15 cellular contexts compared by ENCODE assay signal in the genomic region with DNA sequence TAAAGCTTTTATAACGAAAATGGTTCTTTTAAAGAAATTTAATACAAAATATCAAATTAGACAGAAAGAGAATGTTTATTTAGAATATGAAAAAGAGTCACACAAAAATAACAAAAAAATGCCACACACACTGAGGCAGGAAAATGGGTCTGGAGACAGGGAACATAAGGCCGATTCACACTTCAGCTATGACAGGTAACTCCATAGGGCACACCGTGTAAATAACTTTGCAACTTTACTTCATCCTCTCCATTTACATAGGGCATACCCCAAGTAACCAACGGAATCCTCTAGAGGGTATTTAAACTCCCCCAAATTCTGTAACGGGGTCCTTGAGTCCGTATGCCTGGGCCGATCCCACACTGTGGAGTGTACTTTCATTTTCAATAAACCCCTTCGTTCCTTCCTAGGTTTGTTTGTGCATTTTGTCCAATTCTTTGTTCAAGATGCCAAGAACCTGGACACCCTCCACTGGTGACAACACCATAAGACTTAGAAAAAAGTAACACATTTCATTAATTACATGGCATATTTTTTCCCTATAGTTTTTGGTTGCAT. TPM values are rescaled to one million over a fixed set of nuclear protein-coding genes. Genes with fewer than 3 reads are reported as not detected.
A peak's percentile ranks its signal among the peaks of the same experiment; 100 is the strongest.
DNase-seq lines count a peak whose midpoint lies in the region; ATAC-seq, FAIRE-seq and TF ChIP-seq lines count a peak whose summit lies in the region.
"Had no signal": no experiment of that assay in that cellular context is flagged by ENCODE, and none has a peak within 500 bp of the region (broad histone marks: within the 10 kb centered on the region; RNA-seq: fewer than 3 reads in every experiment).

No MANE protein-coding gene starts in this region.

- no peaks in the 10 kb centered on the region for H3K9me3 Mint-ChIP-seq in activated CD4-positive, alpha-beta memory T cell treated with anti-CD3 and anti-CD28 coated beads, Interleukin-2, amount 10 ng/mL, durations not matched to agents 7 days and 5 days
- H3K9me3 Mint-ChIP-seq: CD4-positive, alpha-beta T cell; GM23338 had no signal

- H3K9me2 ChIP-seq in PC-9 (ENCODE audit: insufficient read depth): no peaks in the 10 kb centered on the region

- H3F3A ChIP-seq in PC-9 (ENCODE audit: insufficient read depth, low read depth): no peaks in the 10 kb centered on the region

- 60% methylated on average over 8 of the region's 8 CpGs for WGBS in A549 (ENCODE audit: missing lambda C conversion rate)

- CTCF ChIA-PET in A549 (lab: Yijun Ruan, JAX): no interaction called here
- CTCF ChIA-PET in PC-9 (lab: Charles Lee): no interaction called here
- CTCF ChIA-PET in activated CD4-positive, alpha-beta memory T cell treated with anti-CD3 and anti-CD28 coated beads, Interleukin-2, amount 10 ng/mL, durations not matched to agents 7 days and 5 days (lab: Charles Lee): no interaction called here

- H3K4me1 Mint-ChIP-seq in activated CD4-positive, alpha-beta memory T cell treated with anti-CD3 and anti-CD28 coated beads, Interleukin-2, amount 10 ng/mL, durations not matched to agents 7 days and 5 days: no peaks in the 10 kb centered on the region
- H3K4me1 Mint-ChIP-seq: B cell, GM23338 had no signal

- no peaks in the 10 kb centered on the region for H3K9me3 ChIP-seq in A549
- no peaks in the 10 kb centered on the region for H3K9me3 ChIP-seq in PC-9 (ENCODE audit: insufficient read depth, low read depth)
- H3K9me3 ChIP-seq in osteoblast (ENCODE audit: low read depth, low read length): no peaks in the 10 kb centered on the region

- no peaks in the 10 kb centered on the region for H3K27me3 Mint-ChIP-seq in activated CD4-positive, alpha-beta memory T cell treated with anti-CD3 and anti-CD28 coated beads, Interleukin-2, amount 10 ng/mL, durations not matched to agents 7 days and 5 days
- H3K27me3 Mint-ChIP-seq: B cell; CD4-positive, alpha-beta T cell had no signal

- TF ChIP-seq EP300 in A549 (IDR thresholded peaks at IDR 0.05): no peak

- H3K4me3 Mint-ChIP-seq in activated CD4-positive, alpha-beta memory T cell treated with anti-CD3 and anti-CD28 coated beads, Interleukin-2, amount 10 ng/mL, durations not matched to agents 7 days and 5 days: no peak overlapping the region
- H3K4me3 Mint-ChIP-seq: B cell; CD4-positive, alpha-beta T cell; GM23338 had no signal

- peak in 1 of 2 experiments; percentile 62; a peak in 3 of 6 replicates for ATAC-seq in A549
- no peak for ATAC-seq in HG03039 (IDR thresholded peaks at IDR 0.05; ENCODE audit: unreplicated experiment)
- ATAC-seq: GM23338 had no signal

- no peak for TF ChIP-seq POLR2A in A549 (IDR thresholded peaks at IDR 0.05; ENCODE audit: low read length)

- peak overlapping the region; percentile 68 for H3K4me2 ChIP-seq in A549
- peak overlapping the region; percentile 44; the same call in 1 of the 2 replicates for H3K4me2 ChIP-seq in PC-9
- H3K4me2 ChIP-seq in osteoblast (ENCODE audit: insufficient read depth, low read length): peak overlapping the region; percentile 59
- H3K4me2 ChIP-seq: GM23338 had no signal

- POLR2A ChIA-PET in A549 (lab: Yijun Ruan, JAX): no interaction called here
- POLR2A ChIA-PET in PC-9 (lab: Charles Lee; ENCODE audit: unreplicated experiment): no interaction called here
- POLR2A ChIA-PET in activated CD4-positive, alpha-beta memory T cell treated with anti-CD3 and anti-CD28 coated beads, Interleukin-2, amount 10 ng/mL, durations not matched to agents 7 days and 5 days (lab: Charles Lee): no interaction called here

- BruUV-seq in PC-9 (replicated peaks; lab: Mats Ljungman, UMichigan): no TSS peak

- peak overlapping the region; percentile 74 to 80 for H3K27ac ChIP-seq in A549
- H3K27ac ChIP-seq in PC-9: no peak overlapping the region
- H3K27ac ChIP-seq in osteoblast (ENCODE audit: low read depth, low read length): no peak overlapping the region

- no peak overlapping the region; the same call in 1 of the 2 replicates for H2AFZ ChIP-seq in PC-9
- no peak overlapping the region for H2AFZ ChIP-seq in osteoblast (ENCODE audit: low read length)
- H2AFZ ChIP-seq: GM23338 had no signal

- H3K4me1 ChIP-seq in A549: peaks cover 9% of the 10 kb centered on the region; the same call in 2 of the 3 replicates
- H3K4me1 ChIP-seq in PC-9 (replicated peaks; ENCODE audit: insufficient read depth): no peaks in the 10 kb centered on the region
- no peaks in the 10 kb centered on the region for H3K4me1 ChIP-seq in osteoblast (ENCODE audit: insufficient read depth, low read length)

- intact Hi-C loops in PC-9 (cut with micrococcal nuclease; ENCODE audit: unreplicated experiment): no loop called here

- H3K79me2 ChIP-seq in PC-9 (ENCODE audit: low read depth) (no peaks in the 10 kb centered on the region), osteoblast (ENCODE audit: insufficient read depth, low read length) (no peaks in the 10 kb centered on the region)

- TF ChIP-seq CTCF in A549 (IDR thresholded peaks at IDR 0.05) (no peak), LNCaP clone FGC (IDR thresholded peaks at IDR 0.05; ENCODE audit: control insufficient read depth, extremely low read depth, insufficient read depth) (no peak), PC-9 (conservative IDR thresholded peaks at IDR 0.05) (no peak), osteoblast (IDR thresholded peaks at IDR 0.05; ENCODE audit: extremely low read depth, low read depth, low read length) (no peak)

- H4K20me1 ChIP-seq in PC-9 (ENCODE audit: insufficient read depth): no peaks in the 10 kb centered on the region
- no peaks in the 10 kb centered on the region for H4K20me1 ChIP-seq in osteoblast (ENCODE audit: insufficient read depth, low read length)

- FAIRE-seq in A549 (lab: Jason Lieb, UNC): no peak

- H3K36me3 ChIP-seq in PC-9 (ENCODE audit: low read depth) (no peaks in the 10 kb centered on the region), osteoblast (ENCODE audit: insufficient read depth, low read length) (no peaks in the 10 kb centered on the region)

- H3K27me3 ChIP-seq in PC-9 (ENCODE audit: insufficient read depth, low read depth) (no peaks in the 10 kb centered on the region), osteoblast (ENCODE audit: insufficient read depth, low read length) (no peaks in the 10 kb centered on the region)

- no peak overlapping the region for H3K27ac Mint-ChIP-seq in activated CD4-positive, alpha-beta memory T cell treated with anti-CD3 and anti-CD28 coated beads, Interleukin-2, amount 10 ng/mL, durations not matched to agents 7 days and 5 days
- H3K27ac Mint-ChIP-seq: B cell; CD4-positive, alpha-beta T cell; GM23338 had no signal

- no peak for DNase-seq in A549 (ENCODE audit: low read depth in 1 of 2, low spot score in 1 of 2)
- no peak for DNase-seq in LNCaP clone FGC (ENCODE audit: low read depth)
- no peak for DNase-seq in PC-9
- no peak for DNase-seq in osteoblast (ENCODE audit: insufficient read length, low spot score, missing footprints)
- DNase-seq in activated CD4-positive, alpha-beta memory T cell treated with anti-CD3 and anti-CD28 coated beads, Interleukin-2, amount 10 ng/mL, durations not matched to agents 7 days and 5 days: no peak
- no peak for DNase-seq in activated CD4-positive, alpha-beta T cell treated with anti-CD3 and anti-CD28 coated beads, Interleukin-2, amount 50 U/mL, for 48 hours
- DNase-seq: C1 segment of cervical spinal cord; Calu3; CD4-positive, alpha-beta T cell; DMS 273 treated with DMSO at 0.1 percent for 48 hours; H7 had no signal

- peak overlapping the region; percentile 29; the same call in 2 of the 3 replicates for H3K4me3 ChIP-seq in A549
- 0 out of 2 replicates have a peak overlapping the region, but pooled peaks have one; percentile 9 for H3K4me3 ChIP-seq in LNCaP clone FGC (ENCODE audit: low read depth, low read length)
- H3K4me3 ChIP-seq in PC-9: no peak overlapping the region
- H3K4me3 ChIP-seq in osteoblast (ENCODE audit: insufficient read depth, low read length): peak overlapping the region; percentile 6
- H3K4me3 ChIP-seq: GM23338 had no signal

- no peak for TF ChIP-seq RAD21 in A549 (conservative IDR thresholded peaks at IDR 0.05 in 1 of 2, IDR thresholded peaks at IDR 0.05 in 1 of 2)

- no peaks in the 10 kb centered on the region for H3K36me3 Mint-ChIP-seq in activated CD4-positive, alpha-beta memory T cell treated with anti-CD3 and anti-CD28 coated beads, Interleukin-2, amount 10 ng/mL, durations not matched to agents 7 days and 5 days (ENCODE audit: low read depth)

TF ChIP-seq in A549, 52 proteins besides CTCF, POLR2A, EP300 and RAD21 (continues in another document):
- TF ChIP-seq TP53 (CRISPR knock-in tag; IDR thresholded peaks at IDR 0.05) (no peak), MAX (IDR thresholded peaks at IDR 0.05) (no peak), RFX5 (IDR thresholded peaks at IDR 0.05) (no peak), RARB (CRISPR knock-in tag; IDR thresholded peaks at IDR 0.05) (no peak), ZNF302 (CRISPR knock-in tag; IDR thresholded peaks at IDR 0.05) (no peak), CHD4 (IDR thresholded peaks at IDR 0.05; ENCODE audit: borderline replicate concordance) (no peak), JUNB (IDR thresholded peaks at IDR 0.05) (no peak), POLR2AphosphoS2 (conservative IDR thresholded peaks at IDR 0.05; ENCODE audit: low read length) (no peak)
- TF ChIP-seq, protein P1, sequence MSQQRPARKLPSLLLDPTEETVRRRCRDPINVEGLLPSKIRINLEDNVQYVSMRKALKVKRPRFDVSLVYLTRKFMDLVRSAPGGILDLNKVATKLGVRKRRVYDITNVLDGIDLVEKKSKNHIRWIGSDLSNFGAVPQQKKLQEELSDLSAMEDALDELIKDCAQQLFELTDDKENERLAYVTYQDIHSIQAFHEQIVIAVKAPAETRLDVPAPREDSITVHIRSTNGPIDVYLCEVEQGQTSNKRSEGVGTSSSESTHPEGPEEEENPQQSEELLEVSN (IDR thresholded peaks at IDR 0.05; ENCODE audit: borderline replicate concordance, low read depth): no peak

RNA-seq across cellular contexts. Expression of gene PTGS2, which starts 23.1 kb away (rescaled TPM):
- 127 and 140 TPM in 2 replicates for polyA plus RNA-seq in A549 (2011; rRNA removed)
- 12.1 and 13.0 TPM in 2 replicates for polyA plus RNA-seq in A549 (2012; cell fraction: cytosol; rRNA removed)
- 33.8 and 37.1 TPM in 2 replicates for polyA plus RNA-seq in A549 (2012; cell fraction: nucleus; rRNA removed)
- polyA plus RNA-seq in A549 (2017; fragmentation: RNase III; extraction: RNeasy Plus Mini Kit Qiagen cat#74134 plus additional on column Dnase treatment): 6.9 to 12.3 TPM (median 8.2 TPM) in 3 replicates
- 109 and 110 TPM in 2 replicates for polyA minus RNA-seq in A549 (2011; rRNA and poly(A)+ RNA removed)
- 0.63 and 2.3 TPM in 2 replicates for total RNA-seq in PC-9 (2021)
- 3.3 and 3.8 TPM in 2 replicates for total RNA-seq in osteoblast
- under 1 TPM; 0.13 to 0.18 TPM for total RNA-seq in activated CD4-positive, alpha-beta memory T cell treated with anti-CD3 and anti-CD28 coated beads, Interleukin-2, amount 10 ng/mL, durations not matched to agents 7 days and 5 days
- total RNA-seq: A172, B cell had no signal

Comparison
In these comparisons a context has a peak if more than half of its experiments do, and no peak if none do; other contexts are left out.
1. H3K27ac ChIP-seq: peak in A549 (2 of 2); none in PC-9 (single experiment) and osteoblast (single experiment).
2. Peak in every context shown above with its lines, with median percentiles within 50 percentile points of each other: H3K4me2 ChIP-seq.